12 cellular contexts compared by ENCODE assay signal in the genomic region with DNA sequence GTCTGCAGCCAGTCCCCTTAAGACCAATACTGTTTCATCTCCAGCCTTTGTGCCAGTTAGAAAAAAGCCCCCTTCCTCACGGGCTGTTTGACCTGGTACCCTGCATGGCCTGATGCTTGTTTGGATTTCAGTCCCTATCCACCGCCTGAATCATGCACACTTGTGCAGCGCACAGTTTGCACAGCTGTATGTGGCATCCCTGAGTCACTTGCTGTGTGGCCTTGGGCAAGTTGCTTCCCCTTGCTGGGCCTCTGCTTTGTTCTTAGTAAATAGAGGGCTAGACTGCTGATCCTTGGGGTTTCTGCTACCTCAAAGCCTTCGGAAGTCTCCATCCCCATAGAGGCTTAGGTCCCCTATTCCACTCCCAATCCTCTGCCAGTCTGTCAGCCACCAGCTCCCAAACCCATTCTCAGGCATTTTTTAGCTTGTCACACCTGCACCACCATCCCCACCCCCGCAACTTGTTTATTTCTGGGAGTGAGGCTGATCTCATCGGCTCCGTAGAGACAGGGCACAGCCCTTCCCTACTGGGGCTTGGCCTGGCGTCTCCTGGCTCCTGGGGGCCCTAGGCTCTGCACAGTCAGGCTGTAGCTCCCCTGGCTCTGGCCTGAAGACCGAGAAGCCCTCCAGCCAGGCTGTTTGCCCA. TPM values are rescaled to one million over a fixed set of nuclear protein-coding genes. Genes with fewer than 3 reads are reported as not detected.
DNase-seq lines count a peak whose midpoint lies in the region; ATAC-seq, FAIRE-seq and TF ChIP-seq lines count a peak whose summit lies in the region.
"Had no signal": no experiment of that assay in that cellular context is flagged by ENCODE, and none has a peak within 500 bp of the region (broad histone marks: within the 10 kb centered on the region; RNA-seq: fewer than 3 reads in every experiment).

No MANE protein-coding gene starts in this region.

- H3F3A ChIP-seq in GM23338 (replicated peaks; ENCODE audit: low read depth): no peaks in the 10 kb centered on the region

- H3K9me3 Mint-ChIP-seq in GM23338: no peaks in the 10 kb centered on the region
- H3K9me3 Mint-ChIP-seq in osteocyte (ENCODE audit: unreplicated experiment): no peaks in the 10 kb centered on the region
- H3K9me3 Mint-ChIP-seq: activated CD4-positive, alpha-beta T cell treated with anti-CD3 and anti-CD28 coated beads, Interleukin-2, amount 10 ng/mL, durations not matched to agents 24 days and 14 days; CD4-positive, alpha-beta memory T cell; nephron progenitor cell had no signal

- H3K9me2 ChIP-seq in GM23338 (ENCODE audit: insufficient read depth): no peaks in the 10 kb centered on the region

- H3K79me1 ChIP-seq in H1 (ENCODE audit: low read depth, low read length): no peaks in the 10 kb centered on the region

- H3K9me3 ChIP-seq in H1 (ENCODE audit: insufficient read depth in 2 of 2, low read depth in 1 of 2, low read length in 1 of 2) (no peaks in the 10 kb centered on the region), MG63 (no peaks in the 10 kb centered on the region)

- ATAC-seq in GM23338: peak; percentile 48

- H3K36me3 Mint-ChIP-seq in GM23338 (ENCODE audit: low read depth) (no peaks in the 10 kb centered on the region), osteocyte (ENCODE audit: unreplicated experiment) (peaks cover 3% of the 10 kb centered on the region)
- H3K36me3 Mint-ChIP-seq: CD4-positive, alpha-beta memory T cell had no signal

- H2AFZ ChIP-seq in GM23338 (peak overlapping the region; percentile 72), H1 (ENCODE audit: low read length) (0 out of 2 replicates have a peak overlapping the region, but pooled peaks have one; percentile 62)

- POLR2A ChIA-PET in H1 (lab: Charles Lee; ENCODE audit: partially characterized antibody): interaction anchor here (0.9 kb wide), 1 partner anchor 17 kb away, joined by 3 read pairs; no protein-coding TSS in a partner anchor

- H3K4me3 Mint-ChIP-seq in GM23338 (no peak overlapping the region), osteocyte (ENCODE audit: unreplicated experiment) (no peak overlapping the region)
- H3K4me3 Mint-ChIP-seq: activated CD4-positive, alpha-beta T cell treated with anti-CD3 and anti-CD28 coated beads, Interleukin-2, amount 10 ng/mL, durations not matched to agents 24 days and 14 days; CD4-positive, alpha-beta memory T cell; nephron progenitor cell had no signal

- no peak for TF ChIP-seq POLR2A in H1 (IDR thresholded peaks at IDR 0.05; ENCODE audit: control extremely low read depth in 1 of 2, low read depth in 2 of 2, low read length in 2 of 2)

- H3K23ac ChIP-seq in H1 (ENCODE audit: insufficient read length): no peak overlapping the region

- H4K8ac ChIP-seq in H1 (ENCODE audit: extremely low read depth, insufficient read depth, low read length): no peak overlapping the region; the same call in 1 of the 2 replicates

- H3K4me2 ChIP-seq in GM23338: peak overlapping the region; percentile 55; the same call in 1 of the 2 replicates
- peak overlapping the region in 1 of 2 experiments; percentile 5; a peak in 2 of 4 replicates for H3K4me2 ChIP-seq in H1 (ENCODE audit: insufficient read depth in 1 of 2, low read depth in 2 of 2, low read length in 2 of 2)

- H3K27me3 ChIP-seq in GM23338 (ENCODE audit: insufficient read depth) (no peaks in the 10 kb centered on the region), H1 (replicated peaks in 1 of 4; ENCODE audit: control insufficient read depth in 3 of 4, extremely low read depth in 1 of 4, insufficient read depth in 3 of 4, low read length in 3 of 4) (no peaks in the 10 kb centered on the region; a peak in 1 of 7 replicates), MG63 (no peaks in the 10 kb centered on the region)

- no peak overlapping the region for H3K14ac ChIP-seq in H1 (ENCODE audit: insufficient read length)

- no peak overlapping the region; the same call in 1 of the 2 replicates for H3K18ac ChIP-seq in H1 (ENCODE audit: extremely low read depth, low read length)

- H3K4me1 Mint-ChIP-seq in GM23338 (peaks cover 36% of the 10 kb centered on the region), osteocyte (ENCODE audit: unreplicated experiment) (peaks cover 98% of the 10 kb centered on the region)

- no peak overlapping the region for H2BK120ac ChIP-seq in H1 (replicated peaks; ENCODE audit: low read depth, low read length)

- peaks cover 14% of the 10 kb centered on the region for H3K4me1 ChIP-seq in GM23338 (ENCODE audit: insufficient read depth)
- H3K4me1 ChIP-seq in H1 (replicated peaks in 1 of 4; ENCODE audit: control insufficient read depth in 3 of 4, insufficient read depth in 4 of 4, low read length in 3 of 4): peaks cover 3 to 29% (median 22%) of the 10 kb centered on the region in 4 experiments

- H2BK12ac ChIP-seq in H1 (ENCODE audit: low read depth, low read length): no peak overlapping the region

- H2BK15ac ChIP-seq in H1 (ENCODE audit: low read length): peak overlapping the region; percentile 61; the same call in 1 of the 2 replicates

- H3K27ac ChIP-seq in GM23338 (ENCODE audit: low read depth) (no peak overlapping the region), H1 (ENCODE audit: low read depth, low read length) (no peak overlapping the region)

- H3K27me3 Mint-ChIP-seq in GM23338 (ENCODE audit: insufficient read depth, low read depth, poor library complexity) (peaks cover 9% of the 10 kb centered on the region), osteocyte (ENCODE audit: unreplicated experiment) (no peaks in the 10 kb centered on the region)
- H3K27me3 Mint-ChIP-seq: activated CD4-positive, alpha-beta T cell treated with anti-CD3 and anti-CD28 coated beads, Interleukin-2, amount 10 ng/mL, durations not matched to agents 24 days and 14 days; CD4-positive, alpha-beta memory T cell had no signal

- TF ChIP-seq RAD21 in H1 (IDR thresholded peaks at IDR 0.05 in 1 of 2, conservative IDR thresholded peaks at IDR 0.05 in 1 of 2; ENCODE audit: low read depth in 2 of 2, low read length in 2 of 2): no peak

- CTCF ChIA-PET in H1 (lab: Charles Lee; ENCODE audit: partially characterized antibody): interaction anchor here (0.8 to 16.8 kb wide), 12 partner anchors 8 to 208 kb away, joined by 3 to 108 read pairs (median 4); a partner anchor contains a TSS

- H2BK20ac ChIP-seq in H1 (ENCODE audit: low read length): no peak overlapping the region

- H3K36me3 ChIP-seq in GM23338 (ENCODE audit: insufficient read depth) (no peaks in the 10 kb centered on the region), H1 (ENCODE audit: control insufficient read depth in 2 of 4, insufficient read depth in 4 of 4, low read length in 3 of 4) (no peaks in the 10 kb centered on the region; a peak in 1 of 8 replicates), MG63 (peaks cover 94% of the 10 kb centered on the region)

- FAIRE-seq in H1 (lab: Jason Lieb, UNC): no peak
- FAIRE-seq: islet of Langerhans had no signal

- no peak overlapping the region for H3K9ac ChIP-seq in H1 (replicated peaks in 1 of 4; ENCODE audit: extremely low read depth in 1 of 4, low read depth in 3 of 4, low read length in 3 of 4)

- DNase-seq in GM23338 (ENCODE audit: low spot score) (peak; percentile 48), NCI-H69 (lab: John Stamatoyannopoulos, UW) (peak; percentile 80), H1 (ENCODE audit: low read depth in 1 of 2, low spot score in 2 of 2) (no peak), osteocyte (ENCODE audit: extremely low spot score, unreplicated experiment) (no peak), MG63 (no peak), pons (ENCODE audit: low spot score) (no peak), CD1c-positive myeloid dendritic cell (ENCODE audit: extremely low spot score) (no peak), NCI-H748 treated with DMSO at 0.1 percent for 48 hours (lab: John Stamatoyannopoulos, UW) (no peak)
- DNase-seq: activated CD4-positive, alpha-beta T cell treated with anti-CD3 and anti-CD28 coated beads, Interleukin-2, amount 10 ng/mL, durations not matched to agents 24 days and 14 days; CD4-positive, alpha-beta memory T cell; nephron progenitor cell had no signal

- no peaks in the 10 kb centered on the region for H3K23me2 ChIP-seq in H1 (ENCODE audit: low read depth, low read length)

- H3K4me3 ChIP-seq in GM23338 (no peak overlapping the region), H1 (ENCODE audit: extremely low read depth in 1 of 4, insufficient read depth in 2 of 4, low read depth in 3 of 4, low read length in 4 of 4) (no peak overlapping the region), MG63 (no peak overlapping the region)

- no peak overlapping the region for H3K4ac ChIP-seq in H1 (replicated peaks; ENCODE audit: insufficient read length, low read depth, low read length)

- no peaks in the 10 kb centered on the region for H3K79me2 ChIP-seq in GM23338 (replicated peaks; ENCODE audit: insufficient read depth)
- H3K79me2 ChIP-seq in H1 (ENCODE audit: control insufficient read depth in 1 of 2, insufficient read depth in 2 of 2, low read length in 2 of 2): no peaks in the 10 kb centered on the region

- H4K20me1 ChIP-seq in GM23338 (replicated peaks; ENCODE audit: insufficient read depth): no peaks in the 10 kb centered on the region
- no peaks in the 10 kb centered on the region for H4K20me1 ChIP-seq in H1 (replicated peaks in 1 of 2; ENCODE audit: control insufficient read depth in 1 of 2, insufficient read depth in 2 of 2, low read length in 2 of 2)

- H2AK5ac ChIP-seq in H1 (ENCODE audit: low read depth, low read length): 0 out of 2 replicates have a peak overlapping the region, but pooled peaks have one; percentile 19

- whole genome bisulfite sequencing in H1 (ENCODE audit: extremely low coverage in 1 of 2, insufficient coverage in 1 of 2, insufficient read length in 1 of 2, insufficient replicate concordance in 2 of 2, low coverage in 1 of 2, low lambda C conversion rate in 2 of 2, missing lambda C conversion rate in 1 of 2), 2 experiments: 87% methylated on average over 8 of the region's 9 CpGs; no CpG with 5 or more reads in 1 of the 2 experiments

- peak overlapping the region; percentile 63 for H4K91ac ChIP-seq in H1 (replicated peaks; ENCODE audit: insufficient read length, low read length)

- H3K27ac Mint-ChIP-seq in GM23338 (peak overlapping the region; percentile 69; the same call in 1 of the 2 replicates), osteocyte (ENCODE audit: unreplicated experiment) (peak overlapping the region; percentile 100)
- H3K27ac Mint-ChIP-seq: activated CD4-positive, alpha-beta T cell treated with anti-CD3 and anti-CD28 coated beads, Interleukin-2, amount 10 ng/mL, durations not matched to agents 24 days and 14 days; CD4-positive, alpha-beta memory T cell; nephron progenitor cell had no signal

- H2BK5ac ChIP-seq in H1 (ENCODE audit: low read depth, low read length): peak overlapping the region; percentile 60; the same call in 1 of the 2 replicates

- no peak for TF ChIP-seq EP300 in H1 (IDR thresholded peaks at IDR 0.05; ENCODE audit: borderline replicate concordance in 1 of 2, low read depth in 2 of 2, low read length in 2 of 2)

- H3K56ac ChIP-seq in H1 (replicated peaks; ENCODE audit: insufficient read length, low read depth, low read length): no peak overlapping the region

- no peak overlapping the region for H4K5ac ChIP-seq in H1 (ENCODE audit: insufficient read length, low read depth, low read length)

- TF ChIP-seq CTCF in GM23338 (conservative IDR thresholded peaks at IDR 0.05; ENCODE audit: low read depth in 2 of 2) (no peak), H1 (IDR thresholded peaks at IDR 0.05; ENCODE audit: control extremely low read depth in 1 of 3, insufficient read depth in 1 of 3, low read depth in 1 of 3, low read length in 3 of 3) (no peak), osteocyte (IDR thresholded peaks at IDR 0.05) (no peak)

RNA-seq across cellular contexts. Expression of a gene that starts 8.8 kb away (rescaled TPM):
- total RNA-seq in GM23338 (2014; rRNA removed; shearing (Covaris generic)): not detected in 2 replicates
- not detected in 2 replicates for polyA plus RNA-seq in GM23338 (2016; fragmentation: Nextera tagmentation; extraction: Ambion mirVana)
- 0.08 TPM in 1 of 2 replicates, not detected in the other for total RNA-seq in H1 (2021; fragmentation: NEBNext Ultra II Directional; extraction: Animal tissue kit (Norgen Biotek cat#: 25700))
- polyA plus RNA-seq in H1 (2011; rRNA removed): 0.05 and 0.06 TPM in 2 replicates
- 0.05 TPM for polyA plus RNA-seq in H1 (2011; cell fraction: cytosol; rRNA removed)
- polyA plus RNA-seq in H1 (2011; cell fraction: nucleus; rRNA removed): 0.06 TPM
- polyA plus RNA-seq in H1 (2012, experiment 1 of 2): 0.05 to 0.06 TPM in 2 of 4 replicates, not detected in the others
- 0.07 TPM for polyA plus RNA-seq in H1 (2012, experiment 2 of 2)
- polyA plus RNA-seq in H1 (2013, experiment 1 of 2): 0.04 TPM
- polyA plus RNA-seq in H1 (2013, experiment 2 of 2): 0.09 TPM
- 0.03 and 0.10 TPM in 2 replicates for polyA minus RNA-seq in H1 (2011; rRNA and poly(A)+ RNA removed)
- 0.37 TPM for polyA minus RNA-seq in H1 (2011; cell fraction: cytosol; rRNA and poly(A)+ RNA removed)
- polyA minus RNA-seq in H1 (2011; cell fraction: nucleus; rRNA and poly(A)+ RNA removed): 0.20 TPM
- total RNA-seq in osteocyte: 9.2 and 9.9 TPM in 2 replicates
- 12.0 and 18.2 TPM in 2 replicates for total RNA-seq in MG63 (2014; rRNA removed; shearing (Covaris generic); ENCODE audit: low replicate concordance)
- total RNA-seq: activated CD4-positive, alpha-beta T cell treated with anti-CD3 and anti-CD28 coated beads, Interleukin-2, amount 10 ng/mL, durations not matched to agents 24 days and 14 days; CD4-positive, alpha-beta memory T cell had no signal
- polyA plus RNA-seq: CD4-positive, alpha-beta memory T cell had no signal

RNA-seq across cellular contexts. Expression of a gene that starts 50.0 kb away (rescaled TPM):
- total RNA-seq in GM23338 (2014; rRNA removed; shearing (Covaris generic)): 9.4 and 11.7 TPM in 2 replicates
- polyA plus RNA-seq in GM23338 (2016; fragmentation: Nextera tagmentation; extraction: Ambion mirVana) (6.5 and 16.4 TPM in 2 replicates), H1 (2011; rRNA removed) (19.0 and 25.6 TPM in 2 replicates)
- total RNA-seq in H1 (2021; fragmentation: NEBNext Ultra II Directional; extraction: Animal tissue kit (Norgen Biotek cat#: 25700)): 13.2 and 16.5 TPM in 2 replicates
- polyA plus RNA-seq in H1 (2011; cell fraction: cytosol; rRNA removed): 20.8 TPM
- 32.4 TPM for polyA plus RNA-seq in H1 (2011; cell fraction: nucleus; rRNA removed)
- polyA plus RNA-seq in H1 (2012, experiment 1 of 2): 10.8 to 28.4 TPM (median 20.2 TPM) in 4 replicates
- polyA plus RNA-seq in H1 (2012, experiment 2 of 2): 20.5 TPM
- polyA plus RNA-seq in H1 (2013, experiment 1 of 2): 4.4 TPM
- polyA plus RNA-seq in H1 (2013, experiment 2 of 2): 4.8 TPM
- 16.8 and 19.4 TPM in 2 replicates for polyA minus RNA-seq in H1 (2011; rRNA and poly(A)+ RNA removed)
- 13.4 TPM for polyA minus RNA-seq in H1 (2011; cell fraction: cytosol; rRNA and poly(A)+ RNA removed)
- polyA minus RNA-seq in H1 (2011; cell fraction: nucleus; rRNA and poly(A)+ RNA removed): 20.8 TPM
- total RNA-seq in osteocyte: 168 and 178 TPM in 2 replicates
- total RNA-seq in MG63 (2014; rRNA removed; shearing (Covaris generic); ENCODE audit: low replicate concordance): 163 and 302 TPM in 2 replicates
- total RNA-seq: CD4-positive, alpha-beta memory T cell had no signal
- polyA plus RNA-seq: CD4-positive, alpha-beta memory T cell had no signal

Comparison
In these comparisons a context has a peak if more than half of its experiments do, and no peak if none do; other contexts are left out.
1. DNase-seq: peak in GM23338 (single experiment) and NCI-H69 (single experiment); none in H1 (0 of 2), osteocyte (single experiment), MG63 (single experiment), pons (single experiment), CD1c-positive myeloid dendritic cell (single experiment) and NCI-H748 treated with DMSO at 0.1 percent for 48 hours (single experiment).